In the genomic region with DNA sequence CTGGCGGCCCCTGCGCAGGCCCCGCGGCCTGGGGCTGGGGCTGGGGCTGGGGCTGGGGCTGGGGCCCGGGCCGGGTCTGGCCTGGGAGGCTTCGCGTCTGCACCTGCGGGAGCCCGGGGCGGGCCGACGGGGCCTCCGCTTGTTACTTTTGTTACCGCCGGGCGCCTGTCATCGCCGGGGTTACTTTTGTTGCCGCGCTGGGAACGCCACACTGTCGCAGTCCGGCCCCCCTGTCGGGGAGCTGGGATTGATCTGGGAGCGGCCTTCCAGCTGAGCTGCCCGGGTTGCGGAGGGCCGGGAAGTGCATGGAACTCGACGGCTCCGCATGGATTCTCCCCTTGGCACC, we compare ENCODE assay signal across 8 cellular contexts. TPM values are rescaled to one million over a fixed set of nuclear protein-coding genes. Genes with fewer than 3 reads are reported as not detected.
A peak's percentile ranks its signal among the peaks of the same experiment; 100 is the strongest.
DNase-seq lines count a peak whose midpoint lies in the region; TF ChIP-seq lines count a peak whose summit lies in the region.

No MANE protein-coding gene starts in this region.

- peak overlapping the region; percentile 84 for H3K27ac Mint-ChIP-seq in activated CD4-positive, alpha-beta T cell treated with anti-CD3 and anti-CD28 coated beads, Interleukin-2, amount 10 ng/mL, durations not matched to agents 7 days and 5 days
- no peak overlapping the region for H3K27ac Mint-ChIP-seq in neural crest cell (ENCODE audit: unreplicated experiment)

- H3K9me3 Mint-ChIP-seq in activated CD4-positive, alpha-beta T cell treated with anti-CD3 and anti-CD28 coated beads, Interleukin-2, amount 10 ng/mL, durations not matched to agents 7 days and 5 days: no peaks in the 10 kb centered on the region
- no peaks in the 10 kb centered on the region for H3K9me3 Mint-ChIP-seq in neural crest cell

- peaks cover 33% of the 10 kb centered on the region for H3K4me1 Mint-ChIP-seq in activated CD4-positive, alpha-beta T cell treated with anti-CD3 and anti-CD28 coated beads, Interleukin-2, amount 10 ng/mL, durations not matched to agents 7 days and 5 days
- peaks cover 20% of the 10 kb centered on the region for H3K4me1 Mint-ChIP-seq in neural crest cell

- no peaks in the 10 kb centered on the region for H3K9me3 ChIP-seq in Peyer's patch

- no peak for DNase-seq in activated CD4-positive, alpha-beta T cell treated with anti-CD3 and anti-CD28 coated beads, Interleukin-2, amount 10 ng/mL, durations not matched to agents 7 days and 5 days
- DNase-seq in activated CD4-positive, alpha-beta T cell treated with anti-CD3 and anti-CD28 coated beads for 1 hour: no peak
- DNase-seq in Peyer's patch (peak in 1 of 3 donors; percentile 66), epithelial cell of esophagus (ENCODE audit: low read depth) (no peak), neural crest cell (ENCODE audit: low read depth, low spot score) (no peak), NCI-H446 treated with DMSO at 0.1 percent for 48 hours (lab: John Stamatoyannopoulos, UW) (no peak), cortex of kidney (lab: John Stamatoyannopoulos, UW) (no peak), SHP77 treated with DMSO at 0.1 percent for 48 hours (lab: John Stamatoyannopoulos, UW) (no peak)

- TF ChIP-seq CTCF in Peyer's patch (IDR thresholded peaks at IDR 0.05) (no peak), epithelial cell of esophagus (IDR thresholded peaks at IDR 0.05; ENCODE audit: insufficient read depth, low read depth, low read length, missing control alignments) (no peak), neural crest cell (conservative IDR thresholded peaks at IDR 0.05) (no peak)

- peak overlapping the region; percentile 83 to 98 (median 90) for H3K27ac ChIP-seq in Peyer's patch

- H3K4me3 ChIP-seq in Peyer's patch: peak overlapping the region; percentile 87 to 100 (median 96)
- peak overlapping the region; percentile 61 for H3K4me3 ChIP-seq in epithelial cell of esophagus (ENCODE audit: low read length)

- no peaks in the 10 kb centered on the region for H3K27me3 ChIP-seq in Peyer's patch

- peaks cover 3 to 32% (median 17%) of the 10 kb centered on the region in 4 donors for H3K4me1 ChIP-seq in Peyer's patch

- H3K36me3 ChIP-seq in Peyer's patch: peaks cover 0 to 38% (median 0%) of the 10 kb centered on the region in 3 donors

- peak overlapping the region; percentile 81 for H3K4me3 Mint-ChIP-seq in activated CD4-positive, alpha-beta T cell treated with anti-CD3 and anti-CD28 coated beads, Interleukin-2, amount 10 ng/mL, durations not matched to agents 7 days and 5 days
- H3K4me3 Mint-ChIP-seq in neural crest cell: peak overlapping the region; percentile 85

- H3K36me3 Mint-ChIP-seq in activated CD4-positive, alpha-beta T cell treated with anti-CD3 and anti-CD28 coated beads, Interleukin-2, amount 10 ng/mL, durations not matched to agents 7 days and 5 days (ENCODE audit: low read depth): peaks cover 13% of the 10 kb centered on the region
- no peaks in the 10 kb centered on the region for H3K36me3 Mint-ChIP-seq in neural crest cell (ENCODE audit: low read depth)

- no peak for TF ChIP-seq POLR2A in Peyer's patch (IDR thresholded peaks at IDR 0.05)

- POLR2A ChIA-PET in activated CD4-positive, alpha-beta T cell treated with anti-CD3 and anti-CD28 coated beads, Interleukin-2, amount 10 ng/mL, durations not matched to agents 7 days and 5 days (lab: Charles Lee): no interaction called here

- no peaks in the 10 kb centered on the region for H3K27me3 Mint-ChIP-seq in activated CD4-positive, alpha-beta T cell treated with anti-CD3 and anti-CD28 coated beads, Interleukin-2, amount 10 ng/mL, durations not matched to agents 7 days and 5 days
- no peaks in the 10 kb centered on the region for H3K27me3 Mint-ChIP-seq in neural crest cell (ENCODE audit: low read depth)

- CTCF ChIA-PET in activated CD4-positive, alpha-beta T cell treated with anti-CD3 and anti-CD28 coated beads, Interleukin-2, amount 10 ng/mL, durations not matched to agents 7 days and 5 days (lab: Charles Lee): interaction anchor here (1.6 kb wide), 1 partner anchor 11 kb away, joined by 4 read pairs; no protein-coding TSS in a partner anchor

RNA-seq across cellular contexts. Expression of a gene that starts 0.7 kb away (rescaled TPM):
- 10 to 100 TPM; 82.4 to 84.9 TPM for total RNA-seq in activated CD4-positive, alpha-beta T cell treated with anti-CD3 and anti-CD28 coated beads, Interleukin-2, amount 10 ng/mL, durations not matched to agents 7 days and 5 days
- 10 to 100 TPM; 73.3 to 88.3 (median 76.3) TPM for total RNA-seq in Peyer's patch
- 36.7 and 38.5 TPM in 2 replicates for total RNA-seq in neural crest cell

RNA-seq across cellular contexts. Expression of a gene that starts 9.1 kb away (rescaled TPM):
- total RNA-seq in activated CD4-positive, alpha-beta T cell treated with anti-CD3 and anti-CD28 coated beads, Interleukin-2, amount 10 ng/mL, durations not matched to agents 7 days and 5 days: 10 to 100 TPM; 14.4 to 14.5 TPM
- total RNA-seq in Peyer's patch (10 to 100 TPM; 11.6 to 15.4 (median 13.3) TPM), neural crest cell (19.4 and 22.2 TPM in 2 replicates)

RNA-seq across cellular contexts. Expression of a gene that starts 11.5 kb away (rescaled TPM):
- total RNA-seq in activated CD4-positive, alpha-beta T cell treated with anti-CD3 and anti-CD28 coated beads, Interleukin-2, amount 10 ng/mL, durations not matched to agents 7 days and 5 days: not detected
- total RNA-seq in Peyer's patch (10 to 100 TPM in 1 of 4 donors, 1 to 10 TPM in 3; 3.3 to 19.8 (median 4.1) TPM), neural crest cell (3.8 and 4.6 TPM in 2 replicates)

RNA-seq across cellular contexts. Expression of a gene that starts 56.3 kb away (rescaled TPM):
- total RNA-seq in activated CD4-positive, alpha-beta T cell treated with anti-CD3 and anti-CD28 coated beads, Interleukin-2, amount 10 ng/mL, durations not matched to agents 7 days and 5 days: 1 to 10 TPM; 7.9 to 8.4 TPM
- total RNA-seq in Peyer's patch (1 to 10 TPM; 2.6 to 6.6 (median 5.0) TPM), neural crest cell (17.5 and 17.6 TPM in 2 replicates)
